ENCODE assay signal across 8 cellular contexts in the genomic region with DNA sequence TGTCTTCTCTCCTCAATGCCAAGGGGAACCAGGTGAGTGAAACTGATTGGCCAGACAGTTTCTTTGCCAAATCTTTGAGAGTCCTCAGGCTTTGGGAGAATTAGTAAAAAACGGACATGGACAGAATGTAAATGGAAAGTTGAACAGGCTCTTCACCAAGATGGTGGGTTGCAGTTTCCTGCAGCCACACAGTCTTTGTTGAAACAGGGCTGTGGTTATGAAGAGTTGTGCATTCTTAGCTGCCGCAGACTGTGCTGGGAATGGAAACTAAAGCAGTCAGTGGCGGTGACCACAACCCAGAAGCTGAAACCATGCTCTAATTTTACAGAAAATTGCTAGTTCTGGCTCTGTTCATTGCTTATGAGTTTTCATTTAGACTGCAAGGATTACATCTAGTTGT. TPM values are rescaled to one million over a fixed set of nuclear protein-coding genes. Genes with fewer than 3 reads are reported as not detected.
DNase-seq lines count a peak whose midpoint lies in the region; ATAC-seq and TF ChIP-seq lines count a peak whose summit lies in the region.

No MANE protein-coding gene starts in this region.

- H3K27ac ChIP-seq in breast epithelium: no peak overlapping the region

- no peak overlapping the region for H3K4me3 ChIP-seq in breast epithelium

- peak overlapping the region; percentile 64 to 79 (median 77) for H3K27ac Mint-ChIP-seq in nephron

- intact Hi-C loops in breast epithelium (cut with DNase I; ENCODE audit: low total_unique reads): no loop called here

- TF ChIP-seq CTCF in nephron (IDR thresholded peaks at IDR 0.05; ENCODE audit: unreplicated experiment in 3 of 3) (no peak), breast epithelium (IDR thresholded peaks at IDR 0.05) (no peak)

- H3K4me3 Mint-ChIP-seq in nephron: no peak overlapping the region

- H3K4me1 Mint-ChIP-seq in nephron: peaks cover 25% of the 10 kb centered on the region

- ATAC-seq in GM18519 (IDR thresholded peaks at IDR 0.05; ENCODE audit: low FRiP score, unreplicated experiment): peak; percentile 90
- ATAC-seq in HG02970 (IDR thresholded peaks at IDR 0.05; ENCODE audit: low FRiP score, unreplicated experiment): peak; percentile 81

- no peaks in the 10 kb centered on the region for H3K4me1 ChIP-seq in breast epithelium

- H3K27me3 ChIP-seq in breast epithelium: no peaks in the 10 kb centered on the region

- peaks cover 66% of the 10 kb centered on the region for H3K36me3 Mint-ChIP-seq in nephron (ENCODE audit: low read depth)

- no peak for TF ChIP-seq POLR2A in breast epithelium (IDR thresholded peaks at IDR 0.05)

- no peaks in the 10 kb centered on the region for H3K36me3 ChIP-seq in breast epithelium

- H3K9me3 Mint-ChIP-seq in nephron: peaks cover 4% of the 10 kb centered on the region

- H3K9me3 ChIP-seq in breast epithelium: no peaks in the 10 kb centered on the region

- DNase-seq in activated CD4-positive, alpha-beta T cell treated with anti-CD3 and anti-CD28 coated beads, Interleukin-2, amount 50 U/mL, for 1 hour: peak; percentile 48
- DNase-seq in breast epithelium (ENCODE audit: low spot score in 2 of 2): no peak
- DNase-seq in HT-29 (ENCODE audit: low spot score): no peak
- no peak for DNase-seq in hepatic stellate cell (ENCODE audit: low spot score)
- no peak for DNase-seq in COR-L47 (lab: John Stamatoyannopoulos, UW)

- H3K27me3 Mint-ChIP-seq in nephron (ENCODE audit: low read depth): no peaks in the 10 kb centered on the region

RNA-seq across cellular contexts. Expression of gene TASOR, which starts 42.1 kb away (rescaled TPM):
- 100 to 1,000 TPM in 1 of 3 donors, 10 to 100 TPM in 2; 80.2 to 118 (median 80.6) TPM for total RNA-seq in breast epithelium
- total RNA-seq in HT-29 (2014; rRNA removed; shearing (Covaris generic)): 21.3 and 21.5 TPM in 2 replicates
